ENCODE assay signal across 26 cellular contexts in the genomic region with DNA sequence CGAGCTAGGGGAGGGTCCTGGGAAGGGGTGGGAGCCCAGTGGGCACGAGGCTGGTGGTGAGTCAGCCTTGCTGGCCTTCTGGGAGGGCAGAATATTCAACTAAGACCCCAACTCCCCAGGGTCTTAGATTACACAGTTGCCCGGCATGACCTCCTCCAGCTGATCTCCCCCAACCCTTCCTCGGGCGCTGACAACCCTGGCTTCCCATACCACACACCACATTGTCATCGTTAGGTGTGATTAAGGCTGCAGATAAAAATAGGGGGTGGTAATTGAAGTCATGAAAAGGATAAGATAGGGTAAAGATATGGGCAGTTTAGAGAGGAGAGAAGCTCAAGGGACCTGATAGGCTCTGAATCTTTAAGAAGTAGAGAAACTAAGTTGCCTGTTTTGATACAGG.
"Had no signal": no experiment of that assay in that cellular context is flagged by ENCODE, and none has a peak within 500 bp of the region (broad histone marks: within the 10 kb centered on the region; RNA-seq: fewer than 3 reads in every experiment).

No MANE protein-coding gene starts in this region.

- H3K4me2 ChIP-seq: smooth muscle cell had no signal

- DNase-seq: effector memory CD4-positive, alpha-beta T cell; esophagus squamous epithelium; foreskin melanocyte; glutamatergic neuron; heart right ventricle; hippocampal formation; left ventricle myocardium superior; lower lobe of right lung; naive B cell; right lobe of liver; stimulated activated CD4-positive, alpha-beta T cell treated with anti-CD3 and anti-CD28 coated beads, Interleukin-12 subunit alpha, Interleukin-12 subunit beta, amount 100 ng/mL, for 4 hours; stimulated activated CD4-positive, alpha-beta T cell treated with anti-CD3 and anti-CD28 coated beads, Interleukin-1b, Interleukin-23, amount 100 ng/mL, for 48 hours; stimulated activated CD4-positive, alpha-beta T cell treated with anti-CD3 and anti-CD28 coated beads, Interleukin-4, amount 100 ng/mL, for 1 hour; stimulated activated naive CD8-positive, alpha-beta T cell treated with anti-CD3 and anti-CD28 coated beads, Interleukin-15, Interleukin-2, amounts not matched to agents 100 U/mL and 50 U/mL, for 24 hours; substantia nigra; testis; tibial artery had no signal

- H3K27ac ChIP-seq: coronary artery, esophagus squamous epithelium, heart right ventricle, lower lobe of right lung, neutrophil, parathyroid adenoma, right lobe of liver, testis, tibial artery had no signal

- H3K27me3 Mint-ChIP-seq: naive B cell; natural killer cell treated with Interleukin-12 subunit alpha and Interleukin-12 subunit beta and Interleukin-15 and Interleukin-18, amount 100 ng/mL, for 72 hours; progenitor cell of endocrine pancreas; type B pancreatic cell had no signal

- H3K4me1 Mint-ChIP-seq: neural crest cell had no signal

- H3K4me3 Mint-ChIP-seq: naive B cell; natural killer cell treated with Interleukin-12 subunit alpha and Interleukin-12 subunit beta and Interleukin-15 and Interleukin-18, amount 100 ng/mL, for 72 hours; neural crest cell; stimulated activated effector memory CD8-positive, alpha-beta T cell treated with anti-CD3 and anti-CD28 coated beads, Interleukin-12 subunit alpha, Interleukin-12 subunit beta, amount 100 ng/mL, for 72 hours; type B pancreatic cell had no signal

- H3K9me3 Mint-ChIP-seq: naive B cell; natural killer cell treated with Interleukin-12 subunit alpha and Interleukin-12 subunit beta and Interleukin-15 and Interleukin-18, amount 100 ng/mL, for 72 hours; neural crest cell; stimulated activated effector memory CD8-positive, alpha-beta T cell treated with anti-CD3 and anti-CD28 coated beads, Interleukin-12 subunit alpha, Interleukin-12 subunit beta, amount 100 ng/mL, for 72 hours; type B pancreatic cell had no signal

- H3K4me3 ChIP-seq: coronary artery, esophagus squamous epithelium, heart right ventricle, lower lobe of right lung, right lobe of liver, smooth muscle cell, testis, tibial artery had no signal

- H3K4me1 ChIP-seq: lower lobe of right lung, testis had no signal

- H2AFZ ChIP-seq: parathyroid adenoma had no signal

- H3K27me3 ChIP-seq: esophagus squamous epithelium, heart right ventricle, neutrophil, right lobe of liver, testis, tibial artery had no signal

- H3K27ac Mint-ChIP-seq: naive B cell; natural killer cell treated with Interleukin-12 subunit alpha and Interleukin-12 subunit beta and Interleukin-15 and Interleukin-18, amount 100 ng/mL, for 72 hours; progenitor cell of endocrine pancreas; stimulated activated effector memory CD8-positive, alpha-beta T cell treated with anti-CD3 and anti-CD28 coated beads, Interleukin-12 subunit alpha, Interleukin-12 subunit beta, amount 100 ng/mL, for 72 hours; type B pancreatic cell had no signal

- ATAC-seq: heart right ventricle; left ventricle myocardium superior; lower lobe of right lung; stimulated activated effector memory CD8-positive, alpha-beta T cell treated with anti-CD3 and anti-CD28 coated beads, Interleukin-12 subunit alpha, Interleukin-12 subunit beta, amount 100 ng/mL, for 72 hours; stimulated activated naive CD8-positive, alpha-beta T cell treated with anti-CD3 and anti-CD28 coated beads, Interleukin-15, Interleukin-2, amounts not matched to agents 100 U/mL and 50 U/mL, for 24 hours had no signal

- H3K36me3 Mint-ChIP-seq: natural killer cell treated with Interleukin-12 subunit alpha and Interleukin-12 subunit beta and Interleukin-15 and Interleukin-18, amount 100 ng/mL, for 72 hours had no signal

- H3K9me3 ChIP-seq: esophagus squamous epithelium, heart right ventricle, lower lobe of right lung, neutrophil, right lobe of liver, testis, tibial artery had no signal

- H3K9ac ChIP-seq: parathyroid adenoma had no signal
